21 cellular contexts compared by ENCODE assay signal in genomic region chr5:73424489-73425102, GRCh38. TPM values are rescaled to one million over a fixed set of nuclear protein-coding genes. Genes with fewer than 3 reads are reported as not detected.
"Had no signal": no experiment of that assay in that cellular context is flagged by ENCODE, and none has a peak within 500 bp of the region (broad histone marks: within the 10 kb centered on the region; RNA-seq: fewer than 3 reads in every experiment).

No MANE protein-coding gene starts in this region.

- H3K36me3 ChIP-seq: ascending aorta, esophagus squamous epithelium, lower lobe of right lung, ovary, upper lobe of left lung had no signal

- H3K27ac ChIP-seq: ascending aorta, esophagus squamous epithelium, hepatocyte, lower lobe of right lung, ovary, psoas muscle, testis, upper lobe of left lung had no signal

- DNase-seq: activated CD4-positive, alpha-beta T cell treated with anti-CD3 and anti-CD28 coated beads, Interleukin-2, amount 50 U/mL, for 1 hour; activated effector memory CD4-positive, alpha-beta T cell treated with anti-CD3 and anti-CD28 coated beads, Interleukin-2, amount 50 U/mL, for 16 hours; activated T-cell treated with anti-CD3 and anti-CD28 coated beads, Interleukin-2, amount 50 U/mL, for 72 hours; effector CD8-positive, alpha-beta T cell; esophagus squamous epithelium; foreskin fibroblast; left colon; lower lobe of right lung; natural killer cell; ovary; psoas muscle; right cardiac atrium; stimulated activated CD4-positive, alpha-beta T cell treated with anti-CD3 and anti-CD28 coated beads, Interleukin-4, amount 100 ng/mL, for 24 hours; T-helper 1 cell; T1000; testis; upper lobe of left lung had no signal

- H3K79me2 ChIP-seq: hepatocyte had no signal

- ATAC-seq: activated T-cell treated with anti-CD3 and anti-CD28 coated beads, Interleukin-2, amount 50 U/mL, for 72 hours; left colon; lower lobe of right lung; natural killer cell; psoas muscle; right cardiac atrium; stimulated activated effector memory CD8-positive, alpha-beta T cell treated with anti-CD3 and anti-CD28 coated beads, Interleukin-12 subunit alpha, Interleukin-12 subunit beta, amount 100 ng/mL, for 72 hours had no signal

- FAIRE-seq: endothelial cell of umbilical vein had no signal

- H3K9me3 ChIP-seq: ascending aorta, esophagus squamous epithelium, lower lobe of right lung, ovary, psoas muscle, testis, upper lobe of left lung had no signal

- H3K4me1 ChIP-seq: testis had no signal

- H3K4me2 ChIP-seq: hepatocyte had no signal

- H3K27me3 ChIP-seq: ascending aorta, ovary, testis had no signal

- H3K4me3 ChIP-seq: ascending aorta, esophagus squamous epithelium, hepatocyte, lower lobe of right lung, ovary, psoas muscle, testis, upper lobe of left lung had no signal

- H2AFZ ChIP-seq: hepatocyte had no signal

RNA-seq across cellular contexts. Expression of gene FOXD1, which starts 24.0 kb away (rescaled TPM):
- total RNA-seq: right cardiac atrium had no signal
